In genomic region chr11:12749442-12749841, GRCh38 we compare ENCODE assay signal across 19 cellular contexts.
"Had no signal": no experiment of that assay in that cellular context is flagged by ENCODE, and none has a peak within 500 bp of the region (broad histone marks: within the 10 kb centered on the region; RNA-seq: fewer than 3 reads in every experiment).

No MANE protein-coding gene starts in this region.

- H3K27me3 ChIP-seq: ascending aorta, breast epithelium, esophagus muscularis mucosa, tibial artery had no signal

- DNase-seq: activated CD4-positive, alpha-beta T cell treated with anti-CD3 and anti-CD28 coated beads for 1 hour; activated CD8-positive, alpha-beta memory T cell treated with anti-CD3 and anti-CD28 coated beads for 24 hours; activated CD8-positive, alpha-beta memory T cell treated with anti-CD3 and anti-CD28 coated beads, Interleukin-2, amount 50 U/mL, for 48 hours; activated effector memory CD4-positive, alpha-beta T cell treated with anti-CD3 and anti-CD28 coated beads, Interleukin-2, amount 50 U/mL, for 16 hours; activated T-cell treated with anti-CD3 and anti-CD28 coated beads, Interleukin-2, amount 50 U/mL, for 48 hours; effector CD4-positive, alpha-beta T cell; left ventricle myocardium superior; occipital lobe; stimulated activated CD4-positive, alpha-beta T cell treated with anti-CD3 and anti-CD28 coated beads, Interleukin-12 subunit alpha, Interleukin-12 subunit beta, amount 100 ng/mL, for 4 hours; stimulated activated CD4-positive, alpha-beta T cell treated with anti-CD3 and anti-CD28 coated beads, Interleukin-1b, Interleukin-23, amount 100 ng/mL, for 48 hours; stimulated activated CD8-positive, alpha-beta memory T cell treated with anti-CD3 and anti-CD28 coated beads, Interleukin-4, amount 100 ng/mL, for 48 hours; stimulated activated naive CD4-positive, alpha-beta T cell treated with Interleukin-2 at 50 U/mL for 16 hours; T-helper 2 cell; tibial artery had no signal

- H3K9me3 ChIP-seq: ascending aorta, breast epithelium, esophagus muscularis mucosa, tibial artery had no signal

- ATAC-seq: left ventricle myocardium superior; natural killer cell treated with Interleukin-12 subunit alpha and Interleukin-12 subunit beta and Interleukin-15 and Interleukin-18, amount 100 ng/mL, for 72 hours had no signal

- H3K36me3 ChIP-seq: ascending aorta, breast epithelium, esophagus muscularis mucosa, tibial artery had no signal

- H3K4me3 ChIP-seq: ascending aorta, breast epithelium, esophagus muscularis mucosa, tibial artery had no signal

- H3K27ac ChIP-seq: ascending aorta, breast epithelium, tibial artery, VCaP had no signal
